Comparison of ENCODE assay signal across 5 cellular contexts in genomic region chr7:72494807-72495206, GRCh38.
"Had no signal": no experiment of that assay in that cellular context is flagged by ENCODE, and none has a peak within 500 bp of the region (broad histone marks: within the 10 kb centered on the region; RNA-seq: fewer than 3 reads in every experiment).

No MANE protein-coding gene starts in this region.

- H3K9me3 ChIP-seq: HAP-1 had no signal

- H3K36me3 ChIP-seq: HAP-1 had no signal

- FAIRE-seq: HTR-8/SVneo had no signal

- H3K4me3 ChIP-seq: GM23248, HAP-1, K562 had no signal

- H3K9ac ChIP-seq: GM23248 had no signal

- H3K27ac ChIP-seq: GM23248 had no signal

- H2AFZ ChIP-seq: GM23248 had no signal

- H3K4me1 ChIP-seq: HAP-1 had no signal

- DNase-seq: GOT3 had no signal
